Comparison of ENCODE assay signal across 2 cellular contexts in the genomic region with DNA sequence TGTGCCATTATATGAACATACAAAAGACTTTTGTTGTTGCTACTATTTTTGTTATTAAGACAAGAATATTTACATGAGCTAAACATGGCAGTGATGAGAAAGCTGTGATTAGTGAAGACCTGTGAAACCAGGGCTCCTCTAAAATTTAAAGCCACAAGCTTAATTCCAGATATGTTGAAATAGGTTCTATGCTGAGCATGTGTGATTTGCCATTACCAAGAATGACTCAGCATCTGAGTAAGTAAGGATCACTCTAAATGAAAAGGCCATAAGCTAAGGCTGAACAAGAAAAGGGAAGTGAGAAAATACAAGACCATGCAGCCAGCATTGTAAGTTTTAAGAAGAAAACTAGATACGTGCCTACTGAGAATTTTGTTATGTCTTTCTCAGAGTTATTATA.
TF ChIP-seq lines count a peak whose summit lies in the region.

No MANE protein-coding gene starts in this region.

TF ChIP-seq in IMR-90, 13 proteins besides CTCF, POLR2A, EP300 and RAD21:
- peak; percentile 98 for TF ChIP-seq NFE2L2 (IDR thresholded peaks at IDR 0.05; ENCODE audit: low read depth, low read length)
- TF ChIP-seq RCOR1 (IDR thresholded peaks at IDR 0.05; ENCODE audit: insufficient replicate concordance, low read length): no peak
- TF ChIP-seq, protein P1, sequence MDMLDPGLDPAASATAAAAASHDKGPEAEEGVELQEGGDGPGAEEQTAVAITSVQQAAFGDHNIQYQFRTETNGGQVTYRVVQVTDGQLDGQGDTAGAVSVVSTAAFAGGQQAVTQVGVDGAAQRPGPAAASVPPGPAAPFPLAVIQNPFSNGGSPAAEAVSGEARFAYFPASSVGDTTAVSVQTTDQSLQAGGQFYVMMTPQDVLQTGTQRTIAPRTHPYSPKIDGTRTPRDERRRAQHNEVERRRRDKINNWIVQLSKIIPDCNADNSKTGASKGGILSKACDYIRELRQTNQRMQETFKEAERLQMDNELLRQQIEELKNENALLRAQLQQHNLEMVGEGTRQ (IDR thresholded peaks at IDR 0.05; ENCODE audit: low read depth, low read length): no peak
- TF ChIP-seq CEBPB (IDR thresholded peaks at IDR 0.05; ENCODE audit: low read depth, low read length): peak; percentile 92
- TF ChIP-seq RFX5 (IDR thresholded peaks at IDR 0.05; ENCODE audit: low read depth, low read length): no peak
- no peak for TF ChIP-seq MXI1 (IDR thresholded peaks at IDR 0.05; ENCODE audit: borderline replicate concordance, low read depth, low read length)
- peak; percentile 78; the same call in 1 of the 2 replicates for TF ChIP-seq FOS (IDR thresholded peaks at IDR 0.05; ENCODE audit: low read depth, low read length)
- TF ChIP-seq, protein P2, sequence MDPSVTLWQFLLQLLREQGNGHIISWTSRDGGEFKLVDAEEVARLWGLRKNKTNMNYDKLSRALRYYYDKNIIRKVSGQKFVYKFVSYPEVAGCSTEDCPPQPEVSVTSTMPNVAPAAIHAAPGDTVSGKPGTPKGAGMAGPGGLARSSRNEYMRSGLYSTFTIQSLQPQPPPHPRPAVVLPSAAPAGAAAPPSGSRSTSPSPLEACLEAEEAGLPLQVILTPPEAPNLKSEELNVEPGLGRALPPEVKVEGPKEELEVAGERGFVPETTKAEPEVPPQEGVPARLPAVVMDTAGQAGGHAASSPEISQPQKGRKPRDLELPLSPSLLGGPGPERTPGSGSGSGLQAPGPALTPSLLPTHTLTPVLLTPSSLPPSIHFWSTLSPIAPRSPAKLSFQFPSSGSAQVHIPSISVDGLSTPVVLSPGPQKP (IDR thresholded peaks at IDR 0.05; ENCODE audit: borderline replicate concordance, low read depth, low read length): no peak
- TF ChIP-seq BHLHE40 (IDR thresholded peaks at IDR 0.05; ENCODE audit: low read depth, low read length): no peak
- TF ChIP-seq MAZ (IDR thresholded peaks at IDR 0.05; ENCODE audit: borderline replicate concordance, low read depth, low read length): no peak
- no peak for TF ChIP-seq CHD1 (IDR thresholded peaks at IDR 0.05; ENCODE audit: low read depth, low read length)
- TF ChIP-seq MAFK (IDR thresholded peaks at IDR 0.05; ENCODE audit: low read depth, low read length): peak; percentile 82
- TF ChIP-seq SMC3 (IDR thresholded peaks at IDR 0.05; ENCODE audit: low read depth, low read length): no peak
TF ChIP-seq in IMR-90: peak in this region for 4.

TF ChIP-seq in GM12878, 131 proteins besides CTCF, POLR2A, EP300 and RAD21 (continues in another document):
- TF ChIP-seq EED (IDR thresholded peaks at IDR 0.05; ENCODE audit: low read depth) (peak; percentile 77), IKZF1 (conservative IDR thresholded peaks at IDR 0.05) (peak; percentile 89), RAD51 (IDR thresholded peaks at IDR 0.05) (peak; percentile 36; the same call in 1 of the 2 replicates), IRF4 (IDR thresholded peaks at IDR 0.05; ENCODE audit: low read depth, low read length) (peak; percentile 92), NR2C1 (IDR thresholded peaks at IDR 0.05) (no peak), NR2F1 (conservative IDR thresholded peaks at IDR 0.05) (0 out of 2 replicates have a peak, but pooled peaks have one; percentile 36), SPI1 (IDR thresholded peaks at IDR 0.05; ENCODE audit: borderline replicate concordance, insufficient read depth, low read depth, low read length) (peak; percentile 100), NR2C2 (IDR thresholded peaks at IDR 0.05; ENCODE audit: borderline replicate concordance, control insufficient read depth, insufficient read length, low read depth) (no peak), JUND (IDR thresholded peaks at IDR 0.05; ENCODE audit: low read depth, low read length) (peak; percentile 67; the same call in 1 of the 2 replicates), ZNF217 (IDR thresholded peaks at IDR 0.05) (no peak; the same call in 1 of the 2 replicates), BHLHE40 (IDR thresholded peaks at IDR 0.05; ENCODE audit: borderline replicate concordance in 1 of 2, low read depth in 2 of 2, low read length in 1 of 2) (peak; percentile 31 to 53; a peak in 2 of 4 replicates), POLR2AphosphoS2 (IDR thresholded peaks at IDR 0.05; ENCODE audit: low read depth, low read length) (no peak), BCL11A (IDR thresholded peaks at IDR 0.05; ENCODE audit: low read depth, low read length) (peak; percentile 86), MEF2A (IDR thresholded peaks at IDR 0.05; ENCODE audit: insufficient read depth, low read depth, low read length) (peak; percentile 79), CHD2 (IDR thresholded peaks at IDR 0.05; ENCODE audit: borderline replicate concordance, low read depth, low read length) (peak; percentile 58; the same call in 1 of the 2 replicates), WRNIP1 (IDR thresholded peaks at IDR 0.05; ENCODE audit: borderline replicate concordance, low read depth, low read length) (no peak), ETV6 (conservative IDR thresholded peaks at IDR 0.05 in 1 of 2, IDR thresholded peaks at IDR 0.05 in 1 of 2; ENCODE audit: borderline replicate concordance in 1 of 2, low read depth in 1 of 2) (peak in 1 of 2 experiments; percentile 52; a peak in 1 of 4 replicates), CBX5 (IDR thresholded peaks at IDR 0.05; ENCODE audit: low read depth) (peak; percentile 98; the same call in 1 of the 2 replicates)
- TF ChIP-seq, protein P3, sequence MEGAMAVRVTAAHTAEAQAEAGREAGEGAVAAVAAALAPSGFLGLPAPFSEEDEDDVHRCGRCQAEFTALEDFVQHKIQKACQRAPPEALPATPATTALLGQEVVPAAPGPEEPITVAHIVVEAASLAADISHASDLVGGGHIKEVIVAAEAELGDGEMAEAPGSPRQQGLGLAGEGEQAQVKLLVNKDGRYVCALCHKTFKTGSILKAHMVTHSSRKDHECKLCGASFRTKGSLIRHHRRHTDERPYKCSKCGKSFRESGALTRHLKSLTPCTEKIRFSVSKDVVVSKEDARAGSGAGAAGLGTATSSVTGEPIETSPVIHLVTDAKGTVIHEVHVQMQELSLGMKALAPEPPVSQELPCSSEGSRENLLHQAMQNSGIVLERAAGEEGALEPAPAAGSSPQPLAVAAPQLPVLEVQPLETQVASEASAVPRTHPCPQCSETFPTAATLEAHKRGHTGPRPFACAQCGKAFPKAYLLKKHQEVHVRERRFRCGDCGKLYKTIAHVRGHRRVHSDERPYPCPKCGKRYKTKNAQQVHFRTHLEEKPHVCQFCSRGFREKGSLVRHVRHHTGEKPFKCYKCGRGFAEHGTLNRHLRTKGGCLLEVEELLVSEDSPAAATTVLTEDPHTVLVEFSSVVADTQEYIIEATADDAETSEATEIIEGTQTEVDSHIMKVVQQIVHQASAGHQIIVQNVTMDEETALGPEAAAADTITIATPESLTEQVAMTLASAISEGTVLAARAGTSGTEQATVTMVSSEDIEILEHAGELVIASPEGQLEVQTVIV (IDR thresholded peaks at IDR 0.05; ENCODE audit: borderline replicate concordance, partially characterized antibody): no peak
- TF ChIP-seq, protein P4, sequence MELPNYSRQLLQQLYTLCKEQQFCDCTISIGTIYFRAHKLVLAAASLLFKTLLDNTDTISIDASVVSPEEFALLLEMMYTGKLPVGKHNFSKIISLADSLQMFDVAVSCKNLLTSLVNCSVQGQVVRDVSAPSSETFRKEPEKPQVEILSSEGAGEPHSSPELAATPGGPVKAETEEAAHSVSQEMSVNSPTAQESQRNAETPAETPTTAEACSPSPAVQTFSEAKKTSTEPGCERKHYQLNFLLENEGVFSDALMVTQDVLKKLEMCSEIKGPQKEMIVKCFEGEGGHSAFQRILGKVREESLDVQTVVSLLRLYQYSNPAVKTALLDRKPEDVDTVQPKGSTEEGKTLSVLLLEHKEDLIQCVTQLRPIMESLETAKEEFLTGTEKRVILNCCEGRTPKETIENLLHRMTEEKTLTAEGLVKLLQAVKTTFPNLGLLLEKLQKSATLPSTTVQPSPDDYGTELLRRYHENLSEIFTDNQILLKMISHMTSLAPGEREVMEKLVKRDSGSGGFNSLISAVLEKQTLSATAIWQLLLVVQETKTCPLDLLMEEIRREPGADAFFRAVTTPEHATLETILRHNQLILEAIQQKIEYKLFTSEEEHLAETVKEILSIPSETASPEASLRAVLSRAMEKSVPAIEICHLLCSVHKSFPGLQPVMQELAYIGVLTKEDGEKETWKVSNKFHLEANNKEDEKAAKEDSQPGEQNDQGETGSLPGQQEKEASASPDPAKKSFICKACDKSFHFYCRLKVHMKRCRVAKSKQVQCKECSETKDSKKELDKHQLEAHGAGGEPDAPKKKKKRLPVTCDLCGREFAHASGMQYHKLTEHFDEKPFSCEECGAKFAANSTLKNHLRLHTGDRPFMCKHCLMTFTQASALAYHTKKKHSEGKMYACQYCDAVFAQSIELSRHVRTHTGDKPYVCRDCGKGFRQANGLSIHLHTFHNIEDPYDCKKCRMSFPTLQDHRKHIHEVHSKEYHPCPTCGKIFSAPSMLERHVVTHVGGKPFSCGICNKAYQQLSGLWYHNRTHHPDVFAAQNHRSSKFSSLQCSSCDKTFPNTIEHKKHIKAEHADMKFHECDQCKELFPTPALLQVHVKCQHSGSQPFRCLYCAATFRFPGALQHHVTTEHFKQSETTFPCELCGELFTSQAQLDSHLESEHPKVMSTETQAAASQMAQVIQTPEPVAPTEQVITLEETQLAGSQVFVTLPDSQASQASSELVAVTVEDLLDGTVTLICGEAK (IDR thresholded peaks at IDR 0.05; ENCODE audit: borderline replicate concordance): no peak
- TF ChIP-seq, protein P5, sequence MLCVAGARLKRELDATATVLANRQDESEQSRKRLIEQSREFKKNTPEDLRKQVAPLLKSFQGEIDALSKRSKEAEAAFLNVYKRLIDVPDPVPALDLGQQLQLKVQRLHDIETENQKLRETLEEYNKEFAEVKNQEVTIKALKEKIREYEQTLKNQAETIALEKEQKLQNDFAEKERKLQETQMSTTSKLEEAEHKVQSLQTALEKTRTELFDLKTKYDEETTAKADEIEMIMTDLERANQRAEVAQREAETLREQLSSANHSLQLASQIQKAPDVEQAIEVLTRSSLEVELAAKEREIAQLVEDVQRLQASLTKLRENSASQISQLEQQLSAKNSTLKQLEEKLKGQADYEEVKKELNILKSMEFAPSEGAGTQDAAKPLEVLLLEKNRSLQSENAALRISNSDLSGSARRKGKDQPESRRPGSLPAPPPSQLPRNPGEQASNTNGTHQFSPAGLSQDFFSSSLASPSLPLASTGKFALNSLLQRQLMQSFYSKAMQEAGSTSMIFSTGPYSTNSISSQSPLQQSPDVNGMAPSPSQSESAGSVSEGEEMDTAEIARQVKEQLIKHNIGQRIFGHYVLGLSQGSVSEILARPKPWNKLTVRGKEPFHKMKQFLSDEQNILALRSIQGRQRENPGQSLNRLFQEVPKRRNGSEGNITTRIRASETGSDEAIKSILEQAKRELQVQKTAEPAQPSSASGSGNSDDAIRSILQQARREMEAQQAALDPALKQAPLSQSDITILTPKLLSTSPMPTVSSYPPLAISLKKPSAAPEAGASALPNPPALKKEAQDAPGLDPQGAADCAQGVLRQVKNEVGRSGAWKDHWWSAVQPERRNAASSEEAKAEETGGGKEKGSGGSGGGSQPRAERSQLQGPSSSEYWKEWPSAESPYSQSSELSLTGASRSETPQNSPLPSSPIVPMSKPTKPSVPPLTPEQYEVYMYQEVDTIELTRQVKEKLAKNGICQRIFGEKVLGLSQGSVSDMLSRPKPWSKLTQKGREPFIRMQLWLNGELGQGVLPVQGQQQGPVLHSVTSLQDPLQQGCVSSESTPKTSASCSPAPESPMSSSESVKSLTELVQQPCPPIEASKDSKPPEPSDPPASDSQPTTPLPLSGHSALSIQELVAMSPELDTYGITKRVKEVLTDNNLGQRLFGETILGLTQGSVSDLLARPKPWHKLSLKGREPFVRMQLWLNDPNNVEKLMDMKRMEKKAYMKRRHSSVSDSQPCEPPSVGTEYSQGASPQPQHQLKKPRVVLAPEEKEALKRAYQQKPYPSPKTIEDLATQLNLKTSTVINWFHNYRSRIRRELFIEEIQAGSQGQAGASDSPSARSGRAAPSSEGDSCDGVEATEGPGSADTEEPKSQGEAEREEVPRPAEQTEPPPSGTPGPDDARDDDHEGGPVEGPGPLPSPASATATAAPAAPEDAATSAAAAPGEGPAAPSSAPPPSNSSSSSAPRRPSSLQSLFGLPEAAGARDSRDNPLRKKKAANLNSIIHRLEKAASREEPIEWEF (IDR thresholded peaks at IDR 0.05; ENCODE audit: insufficient replicate concordance, low read depth, low read length): peak; percentile 69
- TF ChIP-seq, protein P6, sequence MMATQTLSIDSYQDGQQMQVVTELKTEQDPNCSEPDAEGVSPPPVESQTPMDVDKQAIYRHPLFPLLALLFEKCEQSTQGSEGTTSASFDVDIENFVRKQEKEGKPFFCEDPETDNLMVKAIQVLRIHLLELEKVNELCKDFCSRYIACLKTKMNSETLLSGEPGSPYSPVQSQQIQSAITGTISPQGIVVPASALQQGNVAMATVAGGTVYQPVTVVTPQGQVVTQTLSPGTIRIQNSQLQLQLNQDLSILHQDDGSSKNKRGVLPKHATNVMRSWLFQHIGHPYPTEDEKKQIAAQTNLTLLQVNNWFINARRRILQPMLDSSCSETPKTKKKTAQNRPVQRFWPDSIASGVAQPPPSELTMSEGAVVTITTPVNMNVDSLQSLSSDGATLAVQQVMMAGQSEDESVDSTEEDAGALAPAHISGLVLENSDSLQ (IDR thresholded peaks at IDR 0.05): peak; percentile 15; the same call in 1 of the 2 replicates
- TF ChIP-seq, protein P7, sequence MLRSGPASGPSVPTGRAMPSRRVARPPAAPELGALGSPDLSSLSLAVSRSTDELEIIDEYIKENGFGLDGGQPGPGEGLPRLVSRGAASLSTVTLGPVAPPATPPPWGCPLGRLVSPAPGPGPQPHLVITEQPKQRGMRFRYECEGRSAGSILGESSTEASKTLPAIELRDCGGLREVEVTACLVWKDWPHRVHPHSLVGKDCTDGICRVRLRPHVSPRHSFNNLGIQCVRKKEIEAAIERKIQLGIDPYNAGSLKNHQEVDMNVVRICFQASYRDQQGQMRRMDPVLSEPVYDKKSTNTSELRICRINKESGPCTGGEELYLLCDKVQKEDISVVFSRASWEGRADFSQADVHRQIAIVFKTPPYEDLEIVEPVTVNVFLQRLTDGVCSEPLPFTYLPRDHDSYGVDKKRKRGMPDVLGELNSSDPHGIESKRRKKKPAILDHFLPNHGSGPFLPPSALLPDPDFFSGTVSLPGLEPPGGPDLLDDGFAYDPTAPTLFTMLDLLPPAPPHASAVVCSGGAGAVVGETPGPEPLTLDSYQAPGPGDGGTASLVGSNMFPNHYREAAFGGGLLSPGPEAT (IDR thresholded peaks at IDR 0.05; ENCODE audit: low read depth): peak; percentile 84
- TF ChIP-seq, protein P8, sequence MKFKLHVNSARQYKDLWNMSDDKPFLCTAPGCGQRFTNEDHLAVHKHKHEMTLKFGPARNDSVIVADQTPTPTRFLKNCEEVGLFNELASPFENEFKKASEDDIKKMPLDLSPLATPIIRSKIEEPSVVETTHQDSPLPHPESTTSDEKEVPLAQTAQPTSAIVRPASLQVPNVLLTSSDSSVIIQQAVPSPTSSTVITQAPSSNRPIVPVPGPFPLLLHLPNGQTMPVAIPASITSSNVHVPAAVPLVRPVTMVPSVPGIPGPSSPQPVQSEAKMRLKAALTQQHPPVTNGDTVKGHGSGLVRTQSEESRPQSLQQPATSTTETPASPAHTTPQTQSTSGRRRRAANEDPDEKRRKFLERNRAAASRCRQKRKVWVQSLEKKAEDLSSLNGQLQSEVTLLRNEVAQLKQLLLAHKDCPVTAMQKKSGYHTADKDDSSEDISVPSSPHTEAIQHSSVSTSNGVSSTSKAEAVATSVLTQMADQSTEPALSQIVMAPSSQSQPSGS (IDR thresholded peaks at IDR 0.05; ENCODE audit: low read length): peak; percentile 96
- TF ChIP-seq, protein P9, sequence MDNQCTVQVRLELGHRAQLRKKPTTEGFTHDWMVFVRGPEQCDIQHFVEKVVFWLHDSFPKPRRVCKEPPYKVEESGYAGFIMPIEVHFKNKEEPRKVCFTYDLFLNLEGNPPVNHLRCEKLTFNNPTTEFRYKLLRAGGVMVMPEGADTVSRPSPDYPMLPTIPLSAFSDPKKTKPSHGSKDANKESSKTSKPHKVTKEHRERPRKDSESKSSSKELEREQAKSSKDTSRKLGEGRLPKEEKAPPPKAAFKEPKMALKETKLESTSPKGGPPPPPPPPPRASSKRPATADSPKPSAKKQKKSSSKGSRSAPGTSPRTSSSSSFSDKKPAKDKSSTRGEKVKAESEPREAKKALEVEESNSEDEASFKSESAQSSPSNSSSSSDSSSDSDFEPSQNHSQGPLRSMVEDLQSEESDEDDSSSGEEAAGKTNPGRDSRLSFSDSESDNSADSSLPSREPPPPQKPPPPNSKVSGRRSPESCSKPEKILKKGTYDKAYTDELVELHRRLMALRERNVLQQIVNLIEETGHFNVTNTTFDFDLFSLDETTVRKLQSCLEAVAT (IDR thresholded peaks at IDR 0.05): peak; percentile 66
